Comparison of ENCODE assay signal across 12 cellular contexts in the genomic region with DNA sequence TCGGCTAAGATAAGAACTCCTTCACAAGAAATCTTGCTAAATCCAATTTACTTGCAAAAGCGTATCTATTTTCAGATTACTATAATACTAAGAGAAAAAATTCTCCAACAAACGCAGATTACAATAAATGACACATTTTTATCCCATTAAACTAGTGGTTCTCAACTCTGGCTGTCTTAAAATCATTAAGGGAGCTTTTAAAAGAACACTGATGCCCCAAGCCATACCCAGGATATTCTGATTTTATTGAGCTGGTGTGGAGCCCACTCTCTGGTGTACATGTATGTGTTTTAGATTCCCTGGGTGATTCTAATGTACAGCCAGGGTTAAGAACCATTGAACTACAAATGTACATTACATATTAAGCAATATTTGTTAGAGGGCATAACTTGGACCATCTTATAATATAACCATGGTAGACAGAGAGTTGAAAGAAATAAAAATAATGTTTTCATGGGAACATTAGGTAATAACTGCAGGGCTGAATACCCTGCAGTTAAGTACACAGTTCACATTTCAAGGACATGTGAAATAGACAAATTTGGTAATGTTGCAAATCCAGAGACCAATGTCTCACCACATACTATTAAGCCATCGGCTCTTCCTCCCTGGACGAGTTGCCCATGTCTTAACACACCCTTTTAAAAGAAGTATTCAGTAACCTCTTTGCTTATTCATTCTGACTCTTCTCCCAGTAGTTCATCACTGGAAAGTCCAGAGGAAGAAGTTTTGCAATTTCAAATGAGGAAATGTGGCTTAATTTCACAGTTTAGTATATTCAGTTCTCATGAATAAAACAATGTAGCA. TPM values are rescaled to one million over a fixed set of nuclear protein-coding genes. Genes with fewer than 3 reads are reported as not detected.
A peak's percentile ranks its signal among the peaks of the same experiment; 100 is the strongest.
DNase-seq lines count a peak whose midpoint lies in the region; ATAC-seq and TF ChIP-seq lines count a peak whose summit lies in the region.
"Had no signal": no experiment of that assay in that cellular context is flagged by ENCODE, and none has a peak within 500 bp of the region (broad histone marks: within the 10 kb centered on the region; RNA-seq: fewer than 3 reads in every experiment).

No MANE protein-coding gene starts in this region.

- H2AFZ ChIP-seq in GM23248 (peak overlapping the region; percentile 14), neuronal stem cell (ENCODE audit: low read length) (no peak overlapping the region)

- no peak overlapping the region for H3K4ac ChIP-seq in neuronal stem cell (ENCODE audit: low read length)

- H3K4me3 Mint-ChIP-seq in T-helper 17 cell = no peak overlapping the region
- H3K4me3 Mint-ChIP-seq: activated T-cell treated with anti-CD3 and anti-CD28 coated beads, Interleukin-2, amount 50 U/mL, for 24 hours; endodermal cell had no signal

- H2BK5ac ChIP-seq in neuronal stem cell (ENCODE audit: low read length) = no peak overlapping the region

- H3K36me3 ChIP-seq in GM23248 (ENCODE audit: low read depth) (no peaks in the 10 kb centered on the region), spleen (peaks cover 0 to 5% (median 0%) of the 10 kb centered on the region in 6 donors), neuronal stem cell (replicated peaks in 1 of 2; ENCODE audit: control insufficient read depth in 2 of 2, insufficient read depth in 2 of 2, low read length in 2 of 2) (no peaks in the 10 kb centered on the region)

- 30 to 31% methylated on average over 5 of the region's 5 CpGs for WGBS in GM23248 (ENCODE audit: low coverage in 1 of 2, low lambda C conversion rate in 2 of 2, missing lambda C conversion rate in 2 of 2), 2 experiments
- WGBS in spleen, 5 donors = 55 to 83% (median 64%) methylated on average over 5 of the region's 5 CpGs
- WGBS in neuronal stem cell (ENCODE audit: extremely low coverage in 2 of 2, insufficient read length in 2 of 2, insufficient replicate concordance in 1 of 2), 2 donors = no CpG with 5 or more reads among the region's 5 CpGs

- no peaks in the 10 kb centered on the region for H3K27me3 Mint-ChIP-seq in T-helper 17 cell

- H3K36me3 Mint-ChIP-seq in T-helper 17 cell (ENCODE audit: low read depth) = no peaks in the 10 kb centered on the region

- no peak overlapping the region for H2BK15ac ChIP-seq in neuronal stem cell (ENCODE audit: low read length)

- intact Hi-C loops in left cardiac atrium (cut with DNase I) (loop anchor here in 1 of 2 donors (10.0 kb wide), 1 partner anchor 125 kb away; a partner anchor contains a TSS), spleen (cut with DNase I; ENCODE audit: low total_unique reads) (no loop called here)

- H3K27ac ChIP-seq in GM23248 (peak overlapping the region; percentile 96), spleen (peak overlapping the region in 6 of 8 donors; percentile 43 to 98 (median 78)), neuronal stem cell (replicated peaks; ENCODE audit: low read length) (no peak overlapping the region)

- no peak overlapping the region for H3K23ac ChIP-seq in neuronal stem cell (ENCODE audit: low read depth, low read length, poor library complexity)

- H4K20me1 ChIP-seq in GM23248 (ENCODE audit: insufficient read depth) = no peaks in the 10 kb centered on the region

- peaks cover 33% of the 10 kb centered on the region for H3K4me1 ChIP-seq in GM23248 (ENCODE audit: insufficient read depth)
- peaks cover 9 to 82% (median 53%) of the 10 kb centered on the region in 6 donors for H3K4me1 ChIP-seq in spleen
- peaks cover 0 to 7% of the 10 kb centered on the region in 2 donors for H3K4me1 ChIP-seq in neuronal stem cell (ENCODE audit: control insufficient read depth in 2 of 2, insufficient read depth in 1 of 2, low read depth in 1 of 2, low read length in 2 of 2)

- H3K9ac ChIP-seq in GM23248 (peak overlapping the region; percentile 79), neuronal stem cell (ENCODE audit: low read depth, low read length, poor library complexity) (no peak overlapping the region)

- no peaks in the 10 kb centered on the region for H3K79me2 ChIP-seq in GM23248 (ENCODE audit: insufficient read depth)

- no peak overlapping the region for H2BK120ac ChIP-seq in neuronal stem cell (ENCODE audit: low read depth, low read length)

- ATAC-seq in T-helper 17 cell (no peak), left cardiac atrium (peak; percentile 86 to 89), HG02571 (IDR thresholded peaks at IDR 0.05; ENCODE audit: unreplicated experiment) (no peak)

- no peak overlapping the region for H2BK12ac ChIP-seq in neuronal stem cell (ENCODE audit: low read length)

- no peak overlapping the region for H4K8ac ChIP-seq in neuronal stem cell (ENCODE audit: low read depth, low read length)

- peak overlapping the region; percentile 85 for H3K4me2 ChIP-seq in GM23248 (ENCODE audit: unreplicated experiment)
- H3K4me2 ChIP-seq in neuronal stem cell (ENCODE audit: insufficient read depth, low read length, poor library complexity, severe bottlenecking) = no peak overlapping the region

- H3K9me2 ChIP-seq in GM23248 (ENCODE audit: insufficient read depth) = no peaks in the 10 kb centered on the region

- H3K9me3 ChIP-seq in GM23248 (ENCODE audit: low read depth) (no peaks in the 10 kb centered on the region), T-helper 17 cell (ENCODE audit: control insufficient read depth, low read length, poor library complexity, severe bottlenecking) (no peaks in the 10 kb centered on the region), spleen (no peaks in the 10 kb centered on the region), neuronal stem cell (replicated peaks in 1 of 2; ENCODE audit: control insufficient read depth in 2 of 2, insufficient read depth in 1 of 2, low read depth in 1 of 2, low read length in 2 of 2) (no peaks in the 10 kb centered on the region)

- no peak overlapping the region for H3K14ac ChIP-seq in neuronal stem cell (ENCODE audit: low read length)

- no peak for TF ChIP-seq POLR2A in spleen (IDR thresholded peaks at IDR 0.05)

- peak overlapping the region; percentile 16 for H3K27ac Mint-ChIP-seq in T-helper 17 cell
- H3K27ac Mint-ChIP-seq: activated T-cell treated with anti-CD3 and anti-CD28 coated beads, Interleukin-2, amount 50 U/mL, for 24 hours; endodermal cell had no signal

- peaks cover 4% of the 10 kb centered on the region for H3K4me1 Mint-ChIP-seq in T-helper 17 cell

- no peak overlapping the region for H4K91ac ChIP-seq in neuronal stem cell (ENCODE audit: low read depth, low read length, poor library complexity)

- no peak for TF ChIP-seq CTCF in spleen (IDR thresholded peaks at IDR 0.05 in 8 of 11, conservative IDR thresholded peaks at IDR 0.05 in 3 of 11)

- H3F3A ChIP-seq in GM23248 (ENCODE audit: insufficient read depth) = peaks cover 37% of the 10 kb centered on the region

- H3K4me3 ChIP-seq in GM23248 (peak overlapping the region; percentile 53), spleen (no peak overlapping the region), neuronal stem cell (ENCODE audit: low read length in 2 of 2) (no peak overlapping the region)

- DNase-seq in GM23248 = peak; percentile 95
- no peak for DNase-seq in T-helper 17 cell
- DNase-seq in left cardiac atrium = no peak
- DNase-seq in spleen = no peak
- DNase-seq in neuronal stem cell (ENCODE audit: low spot score) = no peak
- no peak for DNase-seq in T-helper 2 cell
- no peak for DNase-seq in SW 1271 (lab: John Stamatoyannopoulos, UW)
- DNase-seq: activated T-cell treated with anti-CD3 and anti-CD28 coated beads, Interleukin-2, amount 50 U/mL, for 24 hours; endodermal cell; Karpas-422; SHP77 had no signal

- H2AK5ac ChIP-seq in neuronal stem cell (ENCODE audit: low read depth, low read length) = no peak overlapping the region

- in situ Hi-C loops in GM23248 (cut with MboI) = no loop called here

- H3K27me3 ChIP-seq in GM23248 (replicated peaks; ENCODE audit: insufficient read depth) (no peaks in the 10 kb centered on the region), spleen (replicated peaks in 1 of 7) (no peaks in the 10 kb centered on the region), neuronal stem cell (ENCODE audit: control insufficient read depth in 3 of 3, insufficient read depth in 3 of 3, low read depth in 1 of 3, low read length in 3 of 3) (peaks cover 0 to 7% (median 0%) of the 10 kb centered on the region in 3 experiments)

- no peaks in the 10 kb centered on the region for H3K79me1 ChIP-seq in neuronal stem cell (ENCODE audit: low read depth, low read length)

- H3K18ac ChIP-seq in neuronal stem cell (ENCODE audit: low read length) = no peak overlapping the region

RNA-seq across cellular contexts. Expression of a gene that starts 6.2 kb away (rescaled TPM):
- 4.3 and 5.2 TPM in 2 replicates for total RNA-seq in GM23248 (2014; rRNA removed; shearing (Covaris generic))
- 4.1 and 4.2 TPM in 2 replicates for polyA plus RNA-seq in GM23248 (2016; fragmentation: Nextera tagmentation; extraction: Ambion mirVana)
- 10 to 100 TPM; 22.0 to 28.9 TPM for total RNA-seq in T-helper 17 cell
- 10 to 100 TPM; 10.3 to 11.5 TPM for total RNA-seq in left cardiac atrium
- total RNA-seq in spleen = 10 to 100 TPM; 54.5 to 96.5 (median 86.2) TPM
- polyA plus RNA-seq in spleen = 10 to 100 TPM; 35.9 to 63.6 (median 49.6) TPM
- 2.0 TPM for polyA plus RNA-seq in neuronal stem cell (2013, experiment 1 of 2)
- 2.0 TPM for polyA plus RNA-seq in neuronal stem cell (2013, experiment 2 of 2)

Comparison
In these comparisons a context has a peak if more than half of its experiments do, and no peak if none do; other contexts are left out.
1. ATAC-seq: peak in left cardiac atrium (2 of 2); none in T-helper 17 cell (single experiment) and HG02571 (single experiment).